In genomic region chr1:111476761-111477309, GRCh38 we compare ENCODE assay signal across 10 cellular contexts. TPM values are rescaled to one million over a fixed set of nuclear protein-coding genes. Genes with fewer than 3 reads are reported as not detected.
A peak's percentile ranks its signal among the peaks of the same experiment; 100 is the strongest.
DNase-seq lines count a peak whose midpoint lies in the region; ATAC-seq, FAIRE-seq and TF ChIP-seq lines count a peak whose summit lies in the region.
"Had no signal": no experiment of that assay in that cellular context is flagged by ENCODE, and none has a peak within 500 bp of the region (broad histone marks: within the 10 kb centered on the region; RNA-seq: fewer than 3 reads in every experiment).

No MANE protein-coding gene starts in this region.

- peaks cover 51% of the 10 kb centered on the region for H3K4me1 ChIP-seq in left ventricle myocardium inferior

- peaks cover 15% of the 10 kb centered on the region for H3K36me3 ChIP-seq in left ventricle myocardium inferior

- ATAC-seq in Right ventricle myocardium superior (ENCODE audit: poor library complexity) (no peak), HG03571 (IDR thresholded peaks at IDR 0.05; ENCODE audit: unreplicated experiment) (peak; percentile 70)
- ATAC-seq in stimulated activated naive CD8-positive, alpha-beta T cell treated with anti-CD3 and anti-CD28 coated beads, Interleukin-15, Interleukin-2, amounts not matched to agents 100 U/mL and 50 U/mL, for 24 hours, result peak; percentile 65

- TF ChIP-seq CTCF in left ventricle myocardium inferior (IDR thresholded peaks at IDR 0.05; ENCODE audit: borderline replicate concordance), result no peak
- TF ChIP-seq CTCF in D721Med (IDR thresholded peaks at IDR 0.05; ENCODE audit: insufficient read depth, missing control alignments), result no peak

- no peak for FAIRE-seq in D721Med (lab: Jason Lieb, UNC)
- FAIRE-seq: keratinocyte had no signal

- no peaks in the 10 kb centered on the region for H3K27me3 ChIP-seq in left ventricle myocardium inferior (ENCODE audit: low read depth)

- intact Hi-C loops in left ventricle myocardium inferior (cut with micrococcal nuclease) (no loop called here), Right ventricle myocardium superior (cut with DNase I) (no loop called here)

- DNase-seq in left ventricle myocardium inferior (no peak), Right ventricle myocardium superior (no peak), mucosa of gallbladder (ENCODE audit: low spot score) (no peak), D721Med (ENCODE audit: insufficient read length, low spot score) (no peak), NCI-H146 treated with DMSO at 0.1 percent for 48 hours (lab: John Stamatoyannopoulos, UW; ENCODE audit: unreplicated experiment) (no peak)
- DNase-seq in activated effector memory CD4-positive, alpha-beta T cell treated with anti-CD3 and anti-CD28 coated beads, Interleukin-2, amount 50 U/mL, for 16 hours, result peak; percentile 72
- DNase-seq in stimulated activated naive CD8-positive, alpha-beta T cell treated with anti-CD3 and anti-CD28 coated beads, Interleukin-15, Interleukin-2, amounts not matched to agents 100 U/mL and 50 U/mL, for 24 hours, result peak; percentile 30

- H3K4me3 ChIP-seq in left ventricle myocardium inferior, result no peak overlapping the region

- peak overlapping the region; percentile 76 for H3K27ac ChIP-seq in left ventricle myocardium inferior (replicated peaks)

- no peaks in the 10 kb centered on the region for H3K9me3 ChIP-seq in left ventricle myocardium inferior (replicated peaks)

RNA-seq across cellular contexts. Expression of gene C1orf162, which starts 3.1 kb away (rescaled TPM):
- total RNA-seq in left ventricle myocardium inferior (5.6 TPM), Right ventricle myocardium superior (5.6 TPM), mucosa of gallbladder (17.2 TPM)

RNA-seq across cellular contexts. Expression of gene ADORA3, which starts 26.6 kb away (rescaled TPM):
- total RNA-seq in left ventricle myocardium inferior (3.1 TPM), Right ventricle myocardium superior (3.3 TPM), mucosa of gallbladder (15.8 TPM)
- total RNA-seq: Daoy had no signal

RNA-seq across cellular contexts. Expression of gene TMIGD3, which starts 26.6 kb away (rescaled TPM):
- total RNA-seq in left ventricle myocardium inferior, result 0.85 TPM
- total RNA-seq in Right ventricle myocardium superior, result 0.89 TPM
- total RNA-seq in mucosa of gallbladder, result 8.4 TPM
- total RNA-seq: Daoy had no signal

RNA-seq across cellular contexts. Expression of gene ATP5PB, which starts 27.6 kb away (rescaled TPM):
- total RNA-seq in left ventricle myocardium inferior (671 TPM), Right ventricle myocardium superior (680 TPM), mucosa of gallbladder (192 TPM)

RNA-seq across cellular contexts. Expression of gene WDR77, which starts 27.8 kb away (rescaled TPM):
- 30.7 TPM for total RNA-seq in left ventricle myocardium inferior
- total RNA-seq in Right ventricle myocardium superior, result 25.4 TPM
- 25.6 TPM for total RNA-seq in mucosa of gallbladder

Comparison
In these comparisons a context has a peak if more than half of its experiments do, and no peak if none do; other contexts are left out.
1. DNase-seq: peak in activated effector memory CD4-positive, alpha-beta T cell treated with anti-CD3 and anti-CD28 coated beads, Interleukin-2, amount 50 U/mL, for 16 hours (single experiment) and stimulated activated naive CD8-positive, alpha-beta T cell treated with anti-CD3 and anti-CD28 coated beads, Interleukin-15, Interleukin-2, amounts not matched to agents 100 U/mL and 50 U/mL, for 24 hours (single experiment); none in left ventricle myocardium inferior (single experiment), Right ventricle myocardium superior (single experiment), mucosa of gallbladder (single experiment), D721Med (single experiment) and NCI-H146 treated with DMSO at 0.1 percent for 48 hours (single experiment).